Comparison of ENCODE assay signal across 11 cellular contexts in the genomic region with DNA sequence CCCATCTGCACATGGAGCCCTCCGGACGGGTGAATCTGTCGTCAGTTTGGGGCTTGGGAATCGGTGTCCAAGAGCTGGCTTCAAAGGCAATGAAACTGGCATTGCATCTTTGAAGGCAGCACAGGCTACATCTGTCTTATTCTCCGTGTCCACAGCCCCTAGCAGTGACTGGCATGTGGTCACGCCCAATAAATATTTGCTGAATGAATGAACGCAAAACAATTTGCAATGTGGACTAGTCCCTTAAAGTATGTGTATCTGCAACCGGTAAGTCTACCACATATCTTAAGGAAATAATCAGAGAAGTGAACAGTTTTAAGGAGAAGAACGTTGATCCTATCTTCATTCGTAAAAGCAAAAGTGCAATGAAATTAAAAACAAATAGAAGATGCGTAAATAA. TPM values are rescaled to one million over a fixed set of nuclear protein-coding genes. Genes with fewer than 3 reads are reported as not detected.
DNase-seq lines count a peak whose midpoint lies in the region; ATAC-seq, FAIRE-seq and TF ChIP-seq lines count a peak whose summit lies in the region.
"Had no signal": no experiment of that assay in that cellular context is flagged by ENCODE, and none has a peak within 500 bp of the region (broad histone marks: within the 10 kb centered on the region; RNA-seq: fewer than 3 reads in every experiment).

No MANE protein-coding gene starts in this region.

- no peaks in the 10 kb centered on the region for H3K9me2 ChIP-seq in hepatocyte (replicated peaks; ENCODE audit: insufficient read depth)

- DNase-seq in MCF 10A (ENCODE audit: unreplicated experiment) (peak; percentile 43), breast epithelium (ENCODE audit: low spot score in 2 of 2) (no peak), SJCRH30 (peak in 1 of 2 experiments; percentile 48), hepatocyte (ENCODE audit: low spot score) (no peak), urothelium cell line (ENCODE audit: low spot score) (peak; percentile 62), GM12892 (ENCODE audit: insufficient read length) (no peak), T-cell (no peak)

- no peaks in the 10 kb centered on the region for H3K4me1 ChIP-seq in breast epithelium
- peaks cover 24% of the 10 kb centered on the region for H3K4me1 ChIP-seq in SJCRH30
- no peaks in the 10 kb centered on the region for H3K4me1 ChIP-seq in hepatocyte (ENCODE audit: insufficient read depth)

- TF ChIP-seq CTCF in MCF 10A (IDR thresholded peaks at IDR 0.05; ENCODE audit: unreplicated experiment) (no peak), breast epithelium (IDR thresholded peaks at IDR 0.05) (no peak), hepatocyte (IDR thresholded peaks at IDR 0.05; ENCODE audit: poor library complexity) (no peak)

- H3K4me3 ChIP-seq in breast epithelium (no peak overlapping the region), SJCRH30 (peak overlapping the region; percentile 25), hepatocyte (no peak overlapping the region)
- H3K4me3 ChIP-seq: K562 had no signal

- FAIRE-seq in urothelium cell line (lab: Jason Lieb, UNC): peak; percentile 91
- FAIRE-seq in GM12892 (lab: Jason Lieb, UNC): no peak

- H3K79me2 ChIP-seq in hepatocyte: no peaks in the 10 kb centered on the region

- intact Hi-C loops in MCF 10A (cut with micrococcal nuclease) (loop anchor here (2.0 kb wide), 1 partner anchor 31 kb away; no protein-coding TSS in a partner anchor), breast epithelium (cut with DNase I; ENCODE audit: low total_unique reads) (loop anchor here (5.0 kb wide), 1 partner anchor 575 kb away; no protein-coding TSS in a partner anchor)

- H3K9me3 ChIP-seq in breast epithelium (no peaks in the 10 kb centered on the region), SJCRH30 (replicated peaks) (no peaks in the 10 kb centered on the region), hepatocyte (ENCODE audit: low read depth) (no peaks in the 10 kb centered on the region)
- H3K9me3 ChIP-seq: testis had no signal

- H3K4me1 Mint-ChIP-seq in MCF 10A (ENCODE audit: insufficient read depth, unreplicated experiment): peaks cover 38% of the 10 kb centered on the region
- peaks cover 9 to 20% (median 16%) of the 10 kb centered on the region in 3 donors for H3K4me1 Mint-ChIP-seq in T-cell

- H3K27me3 ChIP-seq in breast epithelium (no peaks in the 10 kb centered on the region), SJCRH30 (no peaks in the 10 kb centered on the region), hepatocyte (no peaks in the 10 kb centered on the region)
- H3K27me3 ChIP-seq: testis had no signal

- POLR2A ChIA-PET in MCF 10A (lab: Yijun Ruan, JAX): interaction anchor here (0.9 to 1.2 kb wide), 3 partner anchors 11 to 273 kb away, joined by 3 to 13 read pairs (median 5); no protein-coding TSS in a partner anchor
- POLR2A ChIA-PET in T-cell (lab: Charles Lee): no interaction called here

- H3K27ac ChIP-seq in breast epithelium: no peak overlapping the region
- H3K27ac ChIP-seq in SJCRH30: no peak overlapping the region; the same call in 1 of the 2 replicates
- no peak overlapping the region for H3K27ac ChIP-seq in hepatocyte
- H3K27ac ChIP-seq: testis had no signal

- H4K20me1 ChIP-seq in hepatocyte (ENCODE audit: insufficient read depth, poor library complexity, severe bottlenecking): no peaks in the 10 kb centered on the region

- ATAC-seq in GM21526 (IDR thresholded peaks at IDR 0.05; ENCODE audit: low FRiP score, unreplicated experiment) (no peak), T-cell (replicated peaks in 1 of 4) (no peak)

- H3K27me3 Mint-ChIP-seq in MCF 10A (ENCODE audit: insufficient read depth, unreplicated experiment) (peaks cover 3% of the 10 kb centered on the region), T-cell (peaks cover 0 to 5% of the 10 kb centered on the region in 2 donors)

- WGBS in hepatocyte (ENCODE audit: low lambda C conversion rate, missing lambda C conversion rate): 67% methylated on average over 11 of the region's 11 CpGs

- no peaks in the 10 kb centered on the region for H3K36me3 ChIP-seq in breast epithelium
- H3K36me3 ChIP-seq in SJCRH30: no peaks in the 10 kb centered on the region
- H3K36me3 ChIP-seq in hepatocyte (replicated peaks; ENCODE audit: insufficient read depth, low read depth): no peaks in the 10 kb centered on the region

- H3K4me2 ChIP-seq in hepatocyte: peak overlapping the region; percentile 1

- no peak for TF ChIP-seq POLR2A in breast epithelium (IDR thresholded peaks at IDR 0.05)
- TF ChIP-seq POLR2A in GM12892 (IDR thresholded peaks at IDR 0.05; ENCODE audit: low read depth, low read length): no peak

- H3K27ac Mint-ChIP-seq in MCF 10A (ENCODE audit: low read depth, unreplicated experiment): no peak overlapping the region
- no peak overlapping the region for H3K27ac Mint-ChIP-seq in T-cell
- H3K27ac Mint-ChIP-seq: dendritic cell treated with granulocyte-macrophage colony-stimulating factor and Interleukin-4, amounts not matched to agents 40 ng/mL and 50 ng/mL, for 4 days had no signal

- H3K9me3 Mint-ChIP-seq in MCF 10A (ENCODE audit: unreplicated experiment) (no peaks in the 10 kb centered on the region), T-cell (no peaks in the 10 kb centered on the region)
- H3K9me3 Mint-ChIP-seq: dendritic cell treated with granulocyte-macrophage colony-stimulating factor and Interleukin-4, amounts not matched to agents 40 ng/mL and 50 ng/mL, for 4 days had no signal

- BruUV-seq in MCF 10A (replicated peaks; lab: Mats Ljungman, UMichigan): no TSS peak

- H3K36me3 Mint-ChIP-seq in MCF 10A (ENCODE audit: insufficient read depth, unreplicated experiment): no peaks in the 10 kb centered on the region
- no peaks in the 10 kb centered on the region for H3K36me3 Mint-ChIP-seq in T-cell

- H3K4me3 Mint-ChIP-seq in MCF 10A (ENCODE audit: unreplicated experiment) (peak overlapping the region; percentile 68), T-cell (peak overlapping the region in 1 of 3 donors; percentile 69)

- H2AFZ ChIP-seq in hepatocyte: no peak overlapping the region

- CTCF ChIA-PET in MCF 10A (lab: Yijun Ruan, JAX): interaction anchor here (1.0 kb wide), 1 partner anchor 109 kb away, joined by 3 read pairs; no protein-coding TSS in a partner anchor
- CTCF ChIA-PET in T-cell (lab: Charles Lee): interaction anchor here in 1 of 2 donors (1.0 kb wide), 1 partner anchor 8 kb away, joined by 4 read pairs; a partner anchor contains a TSS

RNA-seq across cellular contexts. Expression of a gene that starts 8.0 kb away (rescaled TPM):
- total RNA-seq in MCF 10A (2022): 60.6 and 68.5 TPM in 2 replicates
- 10 to 100 TPM in 2 of 3 donors, 1 to 10 TPM in 1; 9.2 to 13.2 (median 13.1) TPM for total RNA-seq in breast epithelium
- 15.0 and 15.4 TPM in 2 replicates for total RNA-seq in SJCRH30 (2014; rRNA removed; shearing (Covaris generic))
- 6.8 and 9.2 TPM in 2 replicates for total RNA-seq in hepatocyte
- polyA plus RNA-seq in hepatocyte: 34.1 and 40.3 TPM in 2 replicates
- 0.78 TPM for polyA plus RNA-seq in GM12892 (2012; ENCODE audit: missing spikeins)
- 10 to 100 TPM in 3 of 5 donors, 1 to 10 TPM in 2; 6.0 to 30.4 (median 21.7) TPM for total RNA-seq in T-cell
- polyA plus RNA-seq: K562 had no signal

Comparison
In these comparisons a context has a peak if more than half of its experiments do, and no peak if none do; other contexts are left out.
1. DNase-seq: peak in MCF 10A (single experiment) and urothelium cell line (single experiment); none in breast epithelium (0 of 2), hepatocyte (single experiment), GM12892 (single experiment) and T-cell (0 of 34).